ENCODE assay signal across 12 cellular contexts in the genomic region with DNA sequence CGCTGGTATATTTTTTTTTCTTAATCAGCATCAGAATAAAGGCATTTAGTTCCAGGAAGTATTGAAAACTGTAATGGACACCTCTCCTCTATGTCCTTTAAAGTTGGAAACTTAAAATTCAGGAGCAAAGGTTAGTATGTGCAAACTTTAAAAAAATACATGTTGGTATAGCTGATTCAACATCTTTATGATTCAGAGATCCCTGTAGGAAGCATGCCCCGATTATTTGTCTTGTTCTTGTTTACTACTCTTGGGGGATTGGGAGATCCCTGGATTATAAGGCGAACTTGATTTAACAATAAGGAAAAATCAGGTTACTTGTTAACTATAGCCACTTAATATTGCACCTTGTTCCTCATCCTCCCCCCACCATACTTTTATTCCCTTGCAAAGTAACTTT. TPM values are rescaled to one million over a fixed set of nuclear protein-coding genes. Genes with fewer than 3 reads are reported as not detected.
A peak's percentile ranks its signal among the peaks of the same experiment; 100 is the strongest.
DNase-seq lines count a peak whose midpoint lies in the region; ATAC-seq, FAIRE-seq and TF ChIP-seq lines count a peak whose summit lies in the region.
"Had no signal": no experiment of that assay in that cellular context is flagged by ENCODE, and none has a peak within 500 bp of the region (broad histone marks: within the 10 kb centered on the region; RNA-seq: fewer than 3 reads in every experiment).

No MANE protein-coding gene starts in this region.

- H3K27ac Mint-ChIP-seq in CD14-positive monocyte (no peak overlapping the region), IgD-negative memory B cell (no peak overlapping the region)
- no peak overlapping the region for H3K27ac Mint-ChIP-seq in effector memory CD8-positive, alpha-beta T cell

- peak overlapping the region; percentile 84 for H3K4me3 ChIP-seq in mucosa of stomach (ENCODE audit: low read length)
- H3K4me3 ChIP-seq: SJSA1 had no signal

- peak overlapping the region; percentile 98 for H3K9ac ChIP-seq in mucosa of stomach (ENCODE audit: low read length)

- H3K9me3 Mint-ChIP-seq in CD14-positive monocyte (peaks cover 0 to 3% (median 0%) of the 10 kb centered on the region in 7 donors), IgD-negative memory B cell (no peaks in the 10 kb centered on the region)
- H3K9me3 Mint-ChIP-seq in effector memory CD8-positive, alpha-beta T cell = no peaks in the 10 kb centered on the region

- H3K9me3 ChIP-seq in mucosa of stomach (ENCODE audit: control insufficient read depth, low read length) = no peaks in the 10 kb centered on the region
- H3K9me3 ChIP-seq: SJSA1 had no signal

- H3K36me3 Mint-ChIP-seq in CD14-positive monocyte = peaks cover 5 to 11% of the 10 kb centered on the region in 2 donors
- peaks cover 8% of the 10 kb centered on the region for H3K36me3 Mint-ChIP-seq in IgD-negative memory B cell
- H3K36me3 Mint-ChIP-seq in effector memory CD8-positive, alpha-beta T cell (ENCODE audit: insufficient read depth) = peaks cover 2% of the 10 kb centered on the region

- peaks cover 6% of the 10 kb centered on the region for H3K27me3 ChIP-seq in mucosa of stomach (ENCODE audit: control insufficient read depth, insufficient read depth, low read length)
- H3K27me3 ChIP-seq: SJSA1 had no signal

- peaks cover 28% of the 10 kb centered on the region for H3K4me1 Mint-ChIP-seq in CD14-positive monocyte
- H3K4me1 Mint-ChIP-seq in IgD-negative memory B cell = peaks cover 3 to 15% (median 7%) of the 10 kb centered on the region in 3 donors
- H3K4me1 Mint-ChIP-seq in effector memory CD8-positive, alpha-beta T cell (ENCODE audit: low read depth in 2 of 2) = peaks cover 5 to 8% of the 10 kb centered on the region in 2 donors

- peaks cover 12% of the 10 kb centered on the region for H3K4me1 ChIP-seq in mucosa of stomach (ENCODE audit: control insufficient read depth, insufficient read depth, low read length)

- no peak for DNase-seq in CD14-positive monocyte (ENCODE audit: low spot score)
- DNase-seq in effector memory CD8-positive, alpha-beta T cell = no peak
- no peak for DNase-seq in activated CD4-positive, alpha-beta T cell treated with anti-CD3 and anti-CD28 coated beads for 4 hours
- no peak for DNase-seq in frontal cortex (ENCODE audit: low spot score in 2 of 2)
- DNase-seq: stimulated activated CD4-positive, alpha-beta T cell treated with anti-CD3 and anti-CD28 coated beads, Interleukin-2, amount 100 ng/mL, for 24 hours had no signal

- no peak for ATAC-seq in effector memory CD8-positive, alpha-beta T cell (replicated peaks)
- ATAC-seq in HG03460 (IDR thresholded peaks at IDR 0.05; ENCODE audit: unreplicated experiment) = no peak
- ATAC-seq in HG03432 (IDR thresholded peaks at IDR 0.05; ENCODE audit: unreplicated experiment) = no peak

- no peak for FAIRE-seq in frontal cortex (lab: Jason Lieb, UNC)
- FAIRE-seq: GM18507 had no signal

- H3K36me3 ChIP-seq in mucosa of stomach (ENCODE audit: control insufficient read depth, insufficient read depth, low read length) = no peaks in the 10 kb centered on the region
- H3K36me3 ChIP-seq: SJSA1, tibial nerve had no signal

- no peak for TF ChIP-seq CTCF in CD14-positive monocyte (IDR thresholded peaks at IDR 0.05)

- H3K27me3 Mint-ChIP-seq in CD14-positive monocyte (ENCODE audit: low read depth in 3 of 3) (peaks cover 20 to 36% (median 26%) of the 10 kb centered on the region in 3 donors), IgD-negative memory B cell (peaks cover 37% of the 10 kb centered on the region)
- peaks cover 40 to 58% of the 10 kb centered on the region in 2 donors for H3K27me3 Mint-ChIP-seq in effector memory CD8-positive, alpha-beta T cell

- H3K4me3 Mint-ChIP-seq in CD14-positive monocyte (peak overlapping the region; percentile 92 to 97), IgD-negative memory B cell (peak overlapping the region; percentile 73 to 93 (median 80))
- peak overlapping the region; percentile 75 to 76 for H3K4me3 Mint-ChIP-seq in effector memory CD8-positive, alpha-beta T cell

- intact Hi-C loops in CD14-positive monocyte (cut with micrococcal nuclease) = no loop called here

RNA-seq across cellular contexts. Expression of a gene that starts 1.7 kb away (rescaled TPM):
- 10 to 100 TPM; 11.4 to 23.9 TPM for polyA plus RNA-seq in CD14-positive monocyte
- polyA plus RNA-seq in IgD-negative memory B cell = 2.6 TPM
- total RNA-seq in frontal cortex = 1.2 TPM

RNA-seq across cellular contexts. Expression of a gene that starts 29.3 kb away (rescaled TPM):
- polyA plus RNA-seq in CD14-positive monocyte = 10 to 100 TPM; 13.4 to 21.2 TPM
- polyA plus RNA-seq in IgD-negative memory B cell = 5.3 TPM
- not detected for total RNA-seq in frontal cortex
